In genomic region chr7:99773395-99773794, GRCh38 we compare ENCODE assay signal across 1 cellular context.
TF ChIP-seq lines count a peak whose summit lies in the region.

No MANE protein-coding gene starts in this region.

TF ChIP-seq in HepG2, 621 proteins besides CTCF, POLR2A, EP300 and RAD21:
- TF ChIP-seq ELF3 (CRISPR knock-in tag; IDR thresholded peaks at IDR 0.05), result peak; percentile 79
